In the genomic region with DNA sequence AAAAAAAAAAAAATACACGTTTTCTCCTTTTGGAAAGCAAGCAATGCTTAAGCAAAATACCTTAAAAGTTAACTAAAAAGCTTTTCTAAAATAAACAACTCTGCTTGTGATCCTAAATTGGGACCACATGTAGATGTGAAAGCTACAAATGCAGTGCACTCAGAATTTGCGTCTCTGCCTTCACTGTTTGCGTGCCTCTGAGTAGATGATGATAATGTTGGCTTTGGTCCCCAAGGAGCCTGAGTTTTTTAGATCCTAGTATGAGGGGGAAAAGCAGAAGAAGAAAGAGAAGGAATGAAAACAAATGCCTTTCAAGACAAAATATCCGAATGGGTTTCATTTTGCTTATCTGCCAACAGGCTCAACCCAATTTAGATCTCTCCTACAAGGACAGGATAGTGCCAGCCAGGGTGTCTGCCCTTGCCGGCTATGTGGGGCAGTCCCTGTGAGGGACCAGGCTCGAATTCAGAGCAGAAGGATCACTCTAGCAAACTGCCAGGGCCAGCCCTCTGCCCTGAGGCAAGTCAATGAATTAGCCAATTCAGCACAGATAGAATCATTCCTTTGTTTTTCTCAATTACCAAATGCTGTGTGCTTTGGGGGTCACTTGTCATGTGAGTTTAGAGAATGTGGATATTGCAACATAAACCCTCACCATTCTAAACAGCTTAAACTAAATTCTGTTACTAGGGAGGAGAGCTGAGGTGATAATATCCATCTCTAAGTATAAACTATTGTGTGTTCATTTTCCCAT, we compare ENCODE assay signal across 1 cellular context.
TF ChIP-seq lines count a peak whose summit lies in the region.

No MANE protein-coding gene starts in this region.

TF ChIP-seq in IMR-90, 13 proteins besides CTCF, POLR2A, EP300 and RAD21:
- TF ChIP-seq FOS (IDR thresholded peaks at IDR 0.05; ENCODE audit: low read depth, low read length) (no peak), CEBPB (IDR thresholded peaks at IDR 0.05; ENCODE audit: low read depth, low read length) (peak; percentile 65; the same call in 1 of the 2 replicates)
